ENCODE assay signal across 14 cellular contexts in genomic region chr3:177499779-177500423, GRCh38.
"Had no signal": no experiment of that assay in that cellular context is flagged by ENCODE, and none has a peak within 500 bp of the region (broad histone marks: within the 10 kb centered on the region; RNA-seq: fewer than 3 reads in every experiment).

No MANE protein-coding gene starts in this region.

- H3K27me3 ChIP-seq: adrenal gland, gastrocnemius medialis had no signal

- ATAC-seq: gastrocnemius medialis; naive thymus-derived CD8-positive, alpha-beta T cell; stimulated activated naive CD8-positive, alpha-beta T cell treated with anti-CD3 and anti-CD28 coated beads, Interleukin-15, Interleukin-2, amounts not matched to agents 100 U/mL and 50 U/mL, for 24 hours had no signal

- H3K27ac Mint-ChIP-seq: T-helper 1 cell treated with Interleukin-12 subunit alpha and Interleukin-12 subunit beta and Interleukin-4 antibody, amounts not matched to agents 30 μg/mL and 1 μg/mL, for 36 hours had no signal

- H3K36me3 Mint-ChIP-seq: naive thymus-derived CD8-positive, alpha-beta T cell had no signal

- DNase-seq: activated CD4-positive, CD25-positive, alpha-beta regulatory T cell; activated naive CD4-positive, alpha-beta T cell treated with anti-CD3 and anti-CD28 coated beads, Interleukin-2, amount 50 U/mL, for 16 hours; adrenal gland; central memory CD4-positive, alpha-beta T cell; effector memory CD4-positive, alpha-beta T cell; gastrocnemius medialis; naive thymus-derived CD8-positive, alpha-beta T cell; occipital lobe; stimulated activated CD4-positive, alpha-beta T cell treated with anti-CD3 and anti-CD28 coated beads, Interleukin-4, amount 100 ng/mL, for 1 hour; stimulated activated CD8-positive, alpha-beta memory T cell treated with anti-CD3 and anti-CD28 coated beads, Interleukin-4, amount 100 ng/mL, for 48 hours; stimulated activated naive CD8-positive, alpha-beta T cell treated with anti-CD3 and anti-CD28 coated beads, Interleukin-15, Interleukin-2, amounts not matched to agents 100 U/mL and 50 U/mL, for 24 hours had no signal

- H3K36me3 ChIP-seq: adrenal gland, gastrocnemius medialis had no signal

- H3K4me3 ChIP-seq: adrenal gland, coronary artery, gastrocnemius medialis, lung had no signal

- H3K27ac ChIP-seq: adrenal gland, coronary artery, gastrocnemius medialis had no signal

- H3K27me3 Mint-ChIP-seq: naive thymus-derived CD8-positive, alpha-beta T cell had no signal

- H3K9me3 ChIP-seq: adrenal gland, gastrocnemius medialis had no signal

- H3K4me3 Mint-ChIP-seq: naive thymus-derived CD8-positive, alpha-beta T cell; T-helper 1 cell treated with Interleukin-12 subunit alpha and Interleukin-12 subunit beta and Interleukin-4 antibody, amounts not matched to agents 30 μg/mL and 1 μg/mL, for 36 hours had no signal
